19 cellular contexts compared by ENCODE assay signal in genomic region chr7:98997836-98998235, GRCh38.
"Had no signal": no experiment of that assay in that cellular context is flagged by ENCODE, and none has a peak within 500 bp of the region (broad histone marks: within the 10 kb centered on the region; RNA-seq: fewer than 3 reads in every experiment).

No MANE protein-coding gene starts in this region.

- H3K27ac ChIP-seq: esophagus muscularis mucosa, foreskin keratinocyte, neutrophil, pancreas, psoas muscle, right atrium auricular region, tibial nerve, WERI-Rb-1 had no signal

- H3K27me3 ChIP-seq: dorsolateral prefrontal cortex, esophagus muscularis mucosa, foreskin keratinocyte, neutrophil, pancreas, right atrium auricular region, tibial nerve had no signal

- H3K9me3 ChIP-seq: esophagus muscularis mucosa, neutrophil, pancreas, psoas muscle, right atrium auricular region, tibial nerve had no signal

- H3K4me3 ChIP-seq: dorsolateral prefrontal cortex, esophagus muscularis mucosa, pancreas, psoas muscle, right atrium auricular region, tibial nerve had no signal

- ATAC-seq: activated CD8-positive, alpha-beta T cell treated with anti-CD3 and anti-CD28 coated beads, Interleukin-2, amount 10 ng/mL, durations not matched to agents 7 days and 5 days; foreskin keratinocyte; pancreas; psoas muscle had no signal

- DNase-seq: activated CD4-positive, alpha-beta T cell treated with anti-CD3 and anti-CD28 coated beads, Interleukin-2, amount 50 U/mL, for 1 hour; activated CD4-positive, CD25-positive, alpha-beta regulatory T cell treated with anti-CD3 and anti-CD28 coated beads, Interleukin-2, amount 50 U/mL, for 72 hours; activated CD8-positive, alpha-beta T cell treated with anti-CD3 and anti-CD28 coated beads, Interleukin-2, amount 10 ng/mL, durations not matched to agents 7 days and 5 days; activated naive CD4-positive, alpha-beta T cell treated with Interleukin-2 at 50 U/mL for 16 hours; activated naive CD8-positive, alpha-beta T cell treated with anti-CD3 and anti-CD28 coated beads for 36 hours; central memory CD4-positive, alpha-beta T cell; dorsolateral prefrontal cortex; foreskin keratinocyte; hippocampal formation; mesenchymal stem cell; pancreas; psoas muscle; stimulated activated CD4-positive, alpha-beta T cell treated with anti-CD3 and anti-CD28 coated beads, Interleukin-4, amount 100 ng/mL, for 4 hours; substantia nigra; WERI-Rb-1 had no signal

- H3K4me1 ChIP-seq: foreskin keratinocyte, pancreas, psoas muscle, tibial nerve had no signal
